Comparison of ENCODE assay signal across 18 cellular contexts in the genomic region with DNA sequence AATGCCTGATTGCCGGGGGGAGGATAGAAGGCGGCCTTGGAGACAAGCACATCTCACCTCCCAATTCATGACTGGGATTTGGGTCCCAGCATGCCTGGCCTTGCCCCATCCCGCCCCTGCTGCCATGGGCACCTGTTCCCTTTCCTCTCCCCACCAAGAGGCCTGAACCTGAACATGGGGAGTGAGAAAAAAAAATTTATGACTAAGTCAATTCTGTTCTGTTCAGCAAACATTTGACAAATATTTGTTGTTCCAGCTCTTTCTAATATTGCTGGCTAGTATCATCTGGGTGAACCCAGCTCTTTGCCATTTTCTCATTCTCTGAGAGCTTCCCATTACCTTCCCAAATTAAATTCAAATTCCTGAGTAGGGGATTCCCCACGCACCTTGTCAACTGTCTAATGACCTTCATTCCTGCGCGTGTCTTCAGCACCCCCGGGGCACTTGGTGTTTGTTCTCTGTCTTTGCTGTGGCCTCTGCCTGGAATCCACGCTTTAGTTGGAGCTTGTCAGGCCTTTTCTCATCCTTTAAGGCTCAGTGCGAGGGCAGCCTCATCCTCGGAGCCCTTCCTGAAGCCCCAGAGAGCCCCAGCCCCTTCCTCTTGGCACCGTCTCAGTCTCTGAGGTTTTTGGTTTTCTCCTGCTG. TPM values are rescaled to one million over a fixed set of nuclear protein-coding genes. Genes with fewer than 3 reads are reported as not detected.
DNase-seq lines count a peak whose midpoint lies in the region; ATAC-seq, FAIRE-seq and TF ChIP-seq lines count a peak whose summit lies in the region.
"Had no signal": no experiment of that assay in that cellular context is flagged by ENCODE, and none has a peak within 500 bp of the region (broad histone marks: within the 10 kb centered on the region; RNA-seq: fewer than 3 reads in every experiment).

No MANE protein-coding gene starts in this region.

- peak overlapping the region; percentile 96 for H3K4me2 ChIP-seq in HepG2 (ENCODE audit: low read depth, low read length)

- no peak overlapping the region for H2AFZ ChIP-seq in HepG2 (ENCODE audit: low read length)

- no peak for TF ChIP-seq RAD21 in HepG2 (CRISPR knock-in tag; IDR thresholded peaks at IDR 0.05)

- H3K4me1 ChIP-seq in colonic mucosa: peaks cover 16% of the 10 kb centered on the region
- H3K4me1 ChIP-seq in HepG2 (ENCODE audit: insufficient read depth, low read length): peaks cover 87% of the 10 kb centered on the region
- H3K4me1 ChIP-seq in transverse colon: peaks cover 29 to 62% (median 52%) of the 10 kb centered on the region in 4 donors

- in situ Hi-C loops in HepG2 (cut with HindIII; ENCODE audit: extremely low pct_ligation_motif_present, low pct_unique_long_range_greater_than_20kb) (no loop called here), transverse colon (cut with MboI; ENCODE audit: low pct_ligation_motif_present in 1 of 4, low pct_unique_long_range_greater_than_20kb in 1 of 4, low sequenced_read_pairs in 3 of 4) (no loop called here)

- ATAC-seq in HepG2 (no peak), HG03135 (IDR thresholded peaks at IDR 0.05; ENCODE audit: unreplicated experiment) (no peak), GM19328 (IDR thresholded peaks at IDR 0.05; ENCODE audit: unreplicated experiment) (no peak)

- TF ChIP-seq POLR2A in HepG2 (IDR thresholded peaks at IDR 0.05; ENCODE audit: insufficient read depth in 1 of 2, low read depth in 2 of 2, low read length in 2 of 2): peak in 1 of 2 experiments; percentile 7; a peak in 1 of 4 replicates
- TF ChIP-seq POLR2A in transverse colon (IDR thresholded peaks at IDR 0.05): no peak

- H3K36me3 ChIP-seq in colonic mucosa: no peaks in the 10 kb centered on the region
- no peaks in the 10 kb centered on the region; a peak in 1 of 5 replicates for H3K36me3 ChIP-seq in HepG2 (replicated peaks in 1 of 2; ENCODE audit: control insufficient read depth in 1 of 2, insufficient read depth in 2 of 2, low read length in 2 of 2)
- H3K36me3 ChIP-seq in transverse colon: no peaks in the 10 kb centered on the region
- H3K36me3 ChIP-seq: left ventricle myocardium inferior had no signal

- H3K9ac ChIP-seq in colonic mucosa (ENCODE audit: low read depth in 2 of 2, low read length in 2 of 2): peak overlapping the region in 1 of 2 donors; percentile 90
- peak overlapping the region; percentile 85 for H3K9ac ChIP-seq in HepG2 (ENCODE audit: insufficient read depth, low read depth, low read length)

- peak overlapping the region; percentile 62 for H3K27ac ChIP-seq in colonic mucosa
- peak overlapping the region; percentile 93 for H3K27ac ChIP-seq in HepG2 (ENCODE audit: extremely low read length, insufficient read depth, low read length)
- peak overlapping the region; percentile 74 to 86 (median 78) for H3K27ac ChIP-seq in transverse colon
- H3K27ac ChIP-seq: left ventricle myocardium inferior had no signal

- WGBS in HepG2 (ENCODE audit: low lambda C conversion rate): 38% methylated on average over 11 of the region's 11 CpGs
- WGBS in transverse colon (ENCODE audit: low coverage in 1 of 2), 2 donors: 39 to 49% methylated on average over 5 to 11 of the region's 11 CpGs

- TF ChIP-seq CTCF in colonic mucosa (IDR thresholded peaks at IDR 0.05): no peak
- no peak for TF ChIP-seq CTCF in HepG2 (CRISPR knock-in tag; IDR thresholded peaks at IDR 0.05)
- TF ChIP-seq CTCF in transverse colon (IDR thresholded peaks at IDR 0.05): no peak

- BruUV-seq in HepG2 (replicated peaks; lab: Mats Ljungman, UMichigan): no TSS peak

- CTCF ChIA-PET in HepG2 (lab: Yijun Ruan, JAX; ENCODE audit: low intra/inter-chr PET ratio, low total read pairs): no interaction called here

- H3K9me3 ChIP-seq in colonic mucosa (no peaks in the 10 kb centered on the region), HepG2 (ENCODE audit: low read length) (no peaks in the 10 kb centered on the region), transverse colon (no peaks in the 10 kb centered on the region)
- H3K9me3 ChIP-seq: left ventricle myocardium inferior had no signal

- no peaks in the 10 kb centered on the region for H3K27me3 ChIP-seq in colonic mucosa
- H3K27me3 ChIP-seq in HepG2 (ENCODE audit: control insufficient read depth in 1 of 2, insufficient read depth in 2 of 2, low read length in 2 of 2): no peaks in the 10 kb centered on the region
- no peaks in the 10 kb centered on the region for H3K27me3 ChIP-seq in transverse colon

- DNase-seq in NCI-H1694 treated with DMSO at 0.1 percent for 48 hours (lab: John Stamatoyannopoulos, UW) (peak; percentile 8), NCI-H1694 (lab: John Stamatoyannopoulos, UW) (no peak), colonic mucosa (no peak), HepG2 (ENCODE audit: low spot score) (no peak), transverse colon (no peak), MV-4-11 (lab: John Stamatoyannopoulos, UW) (no peak)
- DNase-seq: COR-L47; effector memory CD4-positive, alpha-beta T cell; head of caudate nucleus; left ventricle myocardium inferior; NCI-H446; nucleus accumbens; T-helper 2 cell had no signal

- H3K79me2 ChIP-seq in HepG2 (ENCODE audit: insufficient read depth, low read length): peaks cover 47% of the 10 kb centered on the region

- POLR2A ChIA-PET in HepG2 (lab: Yijun Ruan, JAX): interaction anchor here (0.9 to 5.6 kb wide), 7 partner anchors 9 to 41 kb away, joined by 3 to 45 read pairs (median 9); no protein-coding TSS in a partner anchor

- peaks cover 41% of the 10 kb centered on the region; the same call in 1 of the 2 replicates for H4K20me1 ChIP-seq in HepG2 (ENCODE audit: insufficient read depth, low read length)

- no peak for FAIRE-seq in HepG2 (lab: Jason Lieb, UNC)
- FAIRE-seq: A204.1, astrocyte had no signal

- TF ChIP-seq EP300 in HepG2 (IDR thresholded peaks at IDR 0.05; ENCODE audit: low read depth in 2 of 2, low read length in 2 of 2) (no peak), HepG2 (CRISPR knock-in tag; IDR thresholded peaks at IDR 0.05; ENCODE audit: borderline replicate concordance) (no peak), transverse colon (IDR thresholded peaks at IDR 0.05; ENCODE audit: low read depth) (no peak)

- H3K4me3 ChIP-seq in colonic mucosa (no peak overlapping the region), HepG2 (replicated peaks in 1 of 3; ENCODE audit: insufficient read depth in 1 of 3, low read depth in 2 of 3, low read length in 3 of 3) (peak overlapping the region; percentile 44 to 84 (median 82)), transverse colon (peak overlapping the region in 1 of 4 donors; percentile 8)
- H3K4me3 ChIP-seq: left ventricle myocardium inferior had no signal

- intact Hi-C loops in colonic mucosa (cut with DNase I) (no loop called here), HepG2 (cut with micrococcal nuclease; ENCODE audit: unreplicated experiment) (loop anchor here (2.0 kb wide), 1 partner anchor 43 kb away; a partner anchor contains a TSS), transverse colon (cut with DNase I; ENCODE audit: low total_unique reads) (no loop called here)

TF ChIP-seq in HepG2, 621 proteins besides CTCF, POLR2A, EP300 and RAD21 (continues in another document):
- TF ChIP-seq, protein P1, sequence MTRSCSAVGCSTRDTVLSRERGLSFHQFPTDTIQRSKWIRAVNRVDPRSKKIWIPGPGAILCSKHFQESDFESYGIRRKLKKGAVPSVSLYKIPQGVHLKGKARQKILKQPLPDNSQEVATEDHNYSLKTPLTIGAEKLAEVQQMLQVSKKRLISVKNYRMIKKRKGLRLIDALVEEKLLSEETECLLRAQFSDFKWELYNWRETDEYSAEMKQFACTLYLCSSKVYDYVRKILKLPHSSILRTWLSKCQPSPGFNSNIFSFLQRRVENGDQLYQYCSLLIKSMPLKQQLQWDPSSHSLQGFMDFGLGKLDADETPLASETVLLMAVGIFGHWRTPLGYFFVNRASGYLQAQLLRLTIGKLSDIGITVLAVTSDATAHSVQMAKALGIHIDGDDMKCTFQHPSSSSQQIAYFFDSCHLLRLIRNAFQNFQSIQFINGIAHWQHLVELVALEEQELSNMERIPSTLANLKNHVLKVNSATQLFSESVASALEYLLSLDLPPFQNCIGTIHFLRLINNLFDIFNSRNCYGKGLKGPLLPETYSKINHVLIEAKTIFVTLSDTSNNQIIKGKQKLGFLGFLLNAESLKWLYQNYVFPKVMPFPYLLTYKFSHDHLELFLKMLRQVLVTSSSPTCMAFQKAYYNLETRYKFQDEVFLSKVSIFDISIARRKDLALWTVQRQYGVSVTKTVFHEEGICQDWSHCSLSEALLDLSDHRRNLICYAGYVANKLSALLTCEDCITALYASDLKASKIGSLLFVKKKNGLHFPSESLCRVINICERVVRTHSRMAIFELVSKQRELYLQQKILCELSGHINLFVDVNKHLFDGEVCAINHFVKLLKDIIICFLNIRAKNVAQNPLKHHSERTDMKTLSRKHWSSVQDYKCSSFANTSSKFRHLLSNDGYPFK (CRISPR knock-in tag; IDR thresholded peaks at IDR 0.05; ENCODE audit: borderline replicate concordance): 0 out of 2 replicates have a peak, but pooled peaks have one; percentile 30
- TF ChIP-seq GTF3A (CRISPR knock-in tag; conservative IDR thresholded peaks at IDR 0.05): 0 out of 2 replicates have a peak, but pooled peaks have one; percentile 27

RNA-seq across cellular contexts. Expression of a gene that starts 42.7 kb away (rescaled TPM):
- total RNA-seq in colonic mucosa (100 to 1,000 TPM in 1 of 2 donors, 10 to 100 TPM in 1; 77.5 to 133 TPM), HepG2 (2016; rRNA removed; fragmentation: Illumina TruSeq; extraction: Trizol) (26.2 and 46.5 TPM in 2 replicates), transverse colon (100 to 1,000 TPM; 115 to 326 (median 199) TPM)
- total RNA-seq in HepG2 (2016; cell fraction: cytosol; rRNA removed; fragmentation: Illumina TruSeq; extraction: Trizol; ENCODE audit: low read depth): 13.6 and 14.7 TPM in 2 replicates
- total RNA-seq in HepG2 (2016; cell fraction: insoluble cytoplasmic fraction; rRNA removed; fragmentation: Illumina TruSeq; extraction: Trizol): 24.8 and 47.9 TPM in 2 replicates
- 19.1 and 19.9 TPM in 2 replicates for total RNA-seq in HepG2 (2016; cell fraction: membrane; rRNA removed; fragmentation: Illumina TruSeq; extraction: Trizol)
- total RNA-seq in HepG2 (2016; cell fraction: nucleus; rRNA removed; fragmentation: Illumina TruSeq; extraction: Trizol): 59.8 and 74.6 TPM in 2 replicates
- 78.3 and 107 TPM in 2 replicates for polyA plus RNA-seq in HepG2 (2011; rRNA removed)
- 20.2 and 37.0 TPM in 2 replicates for polyA plus RNA-seq in HepG2 (2011; cell fraction: cytosol; rRNA removed)
- polyA plus RNA-seq in HepG2 (2011; cell fraction: nucleus; rRNA removed): 844 and 1,154 TPM in 2 replicates
- polyA plus RNA-seq in HepG2 (2012): 43.3 and 63.3 TPM in 2 replicates
- polyA plus RNA-seq in HepG2 (2016; cell fraction: cytosol; fragmentation: Illumina TruSeq; extraction: Trizol; ENCODE audit: low read depth): 2.2 and 2.8 TPM in 2 replicates
- polyA plus RNA-seq in HepG2 (2016; cell fraction: insoluble cytoplasmic fraction; fragmentation: Illumina TruSeq; extraction: Trizol; ENCODE audit: low read depth): 18.1 and 22.2 TPM in 2 replicates
- polyA plus RNA-seq in HepG2 (2016; cell fraction: membrane; fragmentation: Illumina TruSeq; extraction: Trizol; ENCODE audit: low read depth): 4.7 and 5.9 TPM in 2 replicates
- 127 and 131 TPM in 2 replicates for polyA plus RNA-seq in HepG2 (2016; cell fraction: nucleus; fragmentation: Illumina TruSeq; extraction: Trizol; ENCODE audit: insufficient read depth, low read depth)
- polyA minus RNA-seq in HepG2 (2011; rRNA and poly(A)+ RNA removed; ENCODE audit: low replicate concordance): 15.7 and 166 TPM in 2 replicates
- 36.6 and 43.4 TPM in 2 replicates for polyA minus RNA-seq in HepG2 (2011; cell fraction: cytosol; rRNA and poly(A)+ RNA removed)
- polyA minus RNA-seq in HepG2 (2011; cell fraction: nucleus; rRNA and poly(A)+ RNA removed): 147 and 148 TPM in 2 replicates
- total RNA-seq: activated T-helper 1 cell treated with anti-CD3 and anti-CD28 coated beads, Interleukin-12 subunit alpha, Interleukin-12 subunit beta, Interleukin-2, Interleukin-4 antibody, amounts not matched to agents 30 ng/mL and 10 ng/mL and 1 ng/mL, durations not matched to agents 14 hours and 24 hours and 36 hours had no signal
